ENCODE assay signal across 19 cellular contexts in the genomic region with DNA sequence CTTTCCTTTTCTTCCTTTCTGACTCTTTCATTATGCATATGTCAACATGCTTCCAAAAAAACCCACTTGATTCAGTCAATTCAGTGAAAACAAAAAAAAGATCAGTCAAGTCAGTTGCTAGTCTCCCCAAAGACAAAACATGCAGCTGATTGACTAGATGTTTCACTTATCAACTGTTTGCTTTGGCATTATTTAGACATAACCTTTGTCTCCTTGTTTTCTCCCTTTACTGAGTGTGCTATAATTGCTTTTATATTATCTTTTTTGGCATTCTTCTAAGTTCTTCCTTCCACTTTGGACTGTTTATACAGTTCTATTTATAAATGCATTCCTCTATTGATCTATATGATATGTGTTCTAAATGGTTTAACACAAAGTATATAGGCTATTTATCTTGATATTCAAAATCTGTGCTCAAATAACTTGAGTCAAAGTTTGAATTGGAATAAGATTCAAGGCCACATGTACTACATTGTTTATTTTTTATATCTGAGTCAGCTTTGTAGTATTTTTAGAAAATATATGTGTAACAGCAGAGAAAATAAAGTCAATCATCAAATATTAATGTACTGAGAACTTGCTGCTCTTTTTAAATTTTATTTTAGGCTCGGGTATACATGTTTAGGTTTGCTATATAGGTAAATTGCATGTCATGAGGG.
DNase-seq lines count a peak whose midpoint lies in the region; ATAC-seq and TF ChIP-seq lines count a peak whose summit lies in the region.
"Had no signal": no experiment of that assay in that cellular context is flagged by ENCODE, and none has a peak within 500 bp of the region (broad histone marks: within the 10 kb centered on the region; RNA-seq: fewer than 3 reads in every experiment).

No MANE protein-coding gene starts in this region.

- no peak for ATAC-seq in heart right ventricle
- ATAC-seq: A549 had no signal

- WGBS in heart right ventricle, 2 donors = 58 to 71% methylated on average over 1 of the region's 1 CpG

- intact Hi-C loops in PC-9 (cut with micrococcal nuclease; ENCODE audit: unreplicated experiment) = no loop called here
- intact Hi-C loops in heart right ventricle (cut with DNase I) = no loop called here

- H3F3A ChIP-seq in PC-9 (ENCODE audit: insufficient read depth, low read depth) = no peaks in the 10 kb centered on the region
- H3F3A ChIP-seq in MM.1S (ENCODE audit: insufficient read depth, low read length) = no peaks in the 10 kb centered on the region

- H3K4me3 ChIP-seq in PC-9 (no peak overlapping the region), fibroblast of the aortic adventitia (ENCODE audit: low read depth, low read length) (no peak overlapping the region), osteoblast (ENCODE audit: insufficient read depth, low read length) (no peak overlapping the region), heart right ventricle (no peak overlapping the region), MM.1S (ENCODE audit: low read length) (no peak overlapping the region)
- H3K4me3 ChIP-seq: A549, SJSA1 had no signal

- CTCF ChIA-PET in PC-9 (lab: Charles Lee) = no interaction called here

- H3K4me2 ChIP-seq in PC-9 (no peak overlapping the region), osteoblast (ENCODE audit: insufficient read depth, low read length) (no peak overlapping the region), MM.1S (ENCODE audit: low read depth, low read length) (no peak overlapping the region)
- H3K4me2 ChIP-seq: A549, KMS-11 had no signal

- H3K79me2 ChIP-seq in PC-9 (ENCODE audit: low read depth) = no peaks in the 10 kb centered on the region
- no peaks in the 10 kb centered on the region for H3K79me2 ChIP-seq in osteoblast (ENCODE audit: insufficient read depth, low read length)
- H3K79me2 ChIP-seq in MM.1S (ENCODE audit: low read length) = no peaks in the 10 kb centered on the region

- H4K20me1 ChIP-seq in PC-9 (ENCODE audit: insufficient read depth) (no peaks in the 10 kb centered on the region), osteoblast (ENCODE audit: insufficient read depth, low read length) (no peaks in the 10 kb centered on the region), MM.1S (ENCODE audit: insufficient read depth, low read length) (no peaks in the 10 kb centered on the region)

- TF ChIP-seq CTCF in C4-2B (conservative IDR thresholded peaks at IDR 0.05) (no peak), PC-9 (conservative IDR thresholded peaks at IDR 0.05) (no peak), fibroblast of the aortic adventitia (IDR thresholded peaks at IDR 0.05; ENCODE audit: insufficient read depth, low read length) (no peak), osteoblast (IDR thresholded peaks at IDR 0.05; ENCODE audit: extremely low read depth, low read depth, low read length) (no peak), heart right ventricle (IDR thresholded peaks at IDR 0.05) (no peak), MM.1S (IDR thresholded peaks at IDR 0.05; ENCODE audit: low read length) (no peak)

- H3K4me1 ChIP-seq in PC-9 (replicated peaks; ENCODE audit: insufficient read depth) (no peaks in the 10 kb centered on the region), osteoblast (ENCODE audit: insufficient read depth, low read length) (no peaks in the 10 kb centered on the region), heart right ventricle (no peaks in the 10 kb centered on the region), MM.1S (ENCODE audit: low read length) (no peaks in the 10 kb centered on the region)
- H3K4me1 ChIP-seq: A549, SJSA1 had no signal

- no peak overlapping the region for H3K9ac ChIP-seq in MM.1S (ENCODE audit: low read length)
- H3K9ac ChIP-seq: KMS-11 had no signal

- H3K9me3 ChIP-seq in PC-9 (ENCODE audit: insufficient read depth, low read depth) = no peaks in the 10 kb centered on the region
- H3K9me3 ChIP-seq in osteoblast (ENCODE audit: low read depth, low read length) = no peaks in the 10 kb centered on the region
- H3K9me3 ChIP-seq in heart right ventricle = peaks cover 0 to 12% (median 0%) of the 10 kb centered on the region in 11 donors
- H3K9me3 ChIP-seq in MM.1S (replicated peaks; ENCODE audit: insufficient read depth, low read length) = no peaks in the 10 kb centered on the region
- H3K9me3 ChIP-seq: A549, SJSA1 had no signal

- H3K36me3 ChIP-seq in PC-9 (ENCODE audit: low read depth) (no peaks in the 10 kb centered on the region), osteoblast (ENCODE audit: insufficient read depth, low read length) (no peaks in the 10 kb centered on the region), heart right ventricle (no peaks in the 10 kb centered on the region), MM.1S (replicated peaks; ENCODE audit: insufficient read depth, low read length) (no peaks in the 10 kb centered on the region)
- H3K36me3 ChIP-seq: SJSA1 had no signal

- H3K27ac ChIP-seq in C4-2B (peak overlapping the region; percentile 92), PC-9 (no peak overlapping the region), osteoblast (ENCODE audit: low read depth, low read length) (no peak overlapping the region), heart right ventricle (no peak overlapping the region), MM.1S (ENCODE audit: low read length) (no peak overlapping the region)
- H3K27ac ChIP-seq: A549, HL-60, KMS-11, SJSA1 had no signal

- H3K27me3 ChIP-seq in PC-9 (ENCODE audit: insufficient read depth, low read depth) (no peaks in the 10 kb centered on the region), osteoblast (ENCODE audit: insufficient read depth, low read length) (no peaks in the 10 kb centered on the region), heart right ventricle (no peaks in the 10 kb centered on the region), MM.1S (replicated peaks; ENCODE audit: insufficient read depth, low read length) (no peaks in the 10 kb centered on the region)
- H3K27me3 ChIP-seq: SJSA1 had no signal

- H2AFZ ChIP-seq in PC-9 (0 out of 2 replicates have a peak overlapping the region, but pooled peaks have one; percentile 14), osteoblast (ENCODE audit: low read length) (no peak overlapping the region), MM.1S (ENCODE audit: low read length) (no peak overlapping the region)

- BruUV-seq in PC-9 (replicated peaks; lab: Mats Ljungman, UMichigan) = no TSS peak

- no peaks in the 10 kb centered on the region for H3K9me2 ChIP-seq in PC-9 (ENCODE audit: insufficient read depth)
- no peaks in the 10 kb centered on the region for H3K9me2 ChIP-seq in MM.1S (replicated peaks; ENCODE audit: insufficient read depth, low read length)

- POLR2A ChIA-PET in PC-9 (lab: Charles Lee; ENCODE audit: unreplicated experiment) = no interaction called here

- DNase-seq in PC-9 (no peak), fibroblast of the aortic adventitia (ENCODE audit: low read depth) (peak; percentile 22), osteoblast (ENCODE audit: insufficient read length, low spot score, missing footprints) (peak; percentile 26), amygdala (lab: John Stamatoyannopoulos, UW) (no peak), heart right ventricle (no peak), MM.1S (no peak)
- DNase-seq: EL, GF-D8, MV-4-11, NCI-H1105 treated with DMSO at 0.1 percent for 48 hours, NCI-H2029 treated with DMSO at 0.1 percent for 48 hours, NCI-H345, NCI-H524 treated with DMSO at 0.1 percent for 48 hours, NCI-H82 had no signal

Comparison
In these comparisons a context has a peak if more than half of its experiments do, and no peak if none do; other contexts are left out.
1. DNase-seq: peak in fibroblast of the aortic adventitia (single experiment) and osteoblast (single experiment); none in PC-9 (0 of 2), amygdala (0 of 56), heart right ventricle (0 of 2) and MM.1S (single experiment).